In the genomic region with DNA sequence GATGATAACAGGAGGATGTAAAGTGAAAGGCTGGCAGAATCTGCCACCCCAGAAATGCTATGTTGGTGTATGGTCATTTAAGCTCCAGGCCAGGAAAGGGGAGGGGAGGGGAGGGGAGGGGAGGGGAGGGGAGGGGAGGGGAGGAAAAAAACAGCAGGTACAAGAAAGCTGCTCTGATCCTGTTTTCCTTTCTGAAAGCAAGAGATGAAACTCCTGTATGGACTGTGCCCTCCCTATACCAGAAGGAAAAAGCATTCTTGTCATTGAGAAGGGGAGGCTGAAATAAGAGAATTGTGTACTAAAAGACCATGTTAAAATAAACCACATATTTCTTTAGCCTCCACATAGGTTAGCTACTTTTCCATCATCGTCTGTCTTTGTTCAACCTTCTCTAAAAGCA, we compare ENCODE assay signal across 9 cellular contexts.
"Had no signal": no experiment of that assay in that cellular context is flagged by ENCODE, and none has a peak within 500 bp of the region (broad histone marks: within the 10 kb centered on the region; RNA-seq: fewer than 3 reads in every experiment).

No MANE protein-coding gene starts in this region.

- H3K27ac ChIP-seq: GM23248, HL-60, KMS-11 had no signal

- H3K4me3 ChIP-seq: GM23248, HAP-1 had no signal

- DNase-seq: GM23248, GOT3, HFFc6, IMR-90, KBM-7 had no signal

- H3K9ac ChIP-seq: GM23248, KMS-11 had no signal

- H3K4me2 ChIP-seq: KMS-11 had no signal

- H3K9me3 ChIP-seq: HAP-1 had no signal

- H3K36me3 ChIP-seq: HAP-1 had no signal

- ATAC-seq: HCT116 had no signal

- H3K4me1 ChIP-seq: HAP-1 had no signal

- H2AFZ ChIP-seq: GM23248 had no signal
